Comparison of ENCODE assay signal across 10 cellular contexts in the genomic region with DNA sequence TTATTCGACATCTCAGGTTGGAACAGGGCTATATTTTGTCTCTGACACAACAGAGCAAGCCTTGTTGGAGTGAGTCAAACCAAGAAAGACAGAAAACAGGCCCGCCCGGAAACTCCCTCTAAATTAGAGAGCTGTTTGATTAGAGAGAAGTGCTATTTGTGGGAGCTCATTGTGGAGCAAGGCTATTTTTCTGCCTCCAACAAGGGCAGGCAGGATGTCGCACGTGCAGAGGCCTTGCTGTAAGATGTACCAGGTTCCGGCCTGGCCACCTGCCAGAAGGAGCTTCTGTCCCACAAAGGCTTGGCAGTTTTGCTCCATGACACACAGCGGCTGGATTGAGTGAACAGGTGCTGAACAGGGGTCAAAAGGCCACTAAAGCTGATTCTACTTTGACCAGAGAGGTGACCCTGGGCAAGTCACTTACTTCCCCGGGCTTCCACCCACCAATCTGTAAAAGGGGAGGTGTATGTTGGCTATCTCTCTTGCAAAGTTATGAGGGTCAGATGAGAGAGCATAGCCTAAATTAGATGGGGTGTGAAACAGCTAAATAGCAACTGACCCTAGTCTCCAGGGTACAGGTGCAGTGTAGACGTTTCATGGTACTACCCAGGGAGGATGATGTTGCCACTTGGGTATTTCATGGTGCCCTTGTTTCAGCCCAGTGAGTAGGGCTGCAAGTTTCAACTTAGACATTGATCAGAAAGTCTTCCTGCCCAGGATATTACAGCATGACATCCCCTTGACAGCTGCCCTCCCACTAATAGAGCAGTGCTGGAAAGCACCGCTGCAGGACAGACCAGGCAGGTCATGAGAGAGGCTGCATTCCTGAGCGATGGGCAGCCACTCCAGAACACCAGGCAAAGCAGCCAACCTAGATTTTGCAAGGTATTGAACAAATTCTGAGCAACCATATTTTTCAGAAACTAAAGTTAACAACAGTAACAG.
A peak's percentile ranks its signal among the peaks of the same experiment; 100 is the strongest.
DNase-seq lines count a peak whose midpoint lies in the region; ATAC-seq lines count a peak whose summit lies in the region.
"Had no signal": no experiment of that assay in that cellular context is flagged by ENCODE, and none has a peak within 500 bp of the region (broad histone marks: within the 10 kb centered on the region; RNA-seq: fewer than 3 reads in every experiment).

No MANE protein-coding gene starts in this region.

- ATAC-seq in GM18867 (IDR thresholded peaks at IDR 0.05; ENCODE audit: unreplicated experiment) = peak; percentile 70
- ATAC-seq in GM21619 (IDR thresholded peaks at IDR 0.05; ENCODE audit: unreplicated experiment) = peak; percentile 63
- ATAC-seq in HG03565 (IDR thresholded peaks at IDR 0.05; ENCODE audit: unreplicated experiment) = peak; percentile 73
- ATAC-seq in right cardiac atrium = peak; percentile 23 to 28

- WGBS in right cardiac atrium = 66% methylated on average over 11 of the region's 11 CpGs

- H3K9me3 Mint-ChIP-seq in activated T-helper 1 cell treated with anti-CD3 and anti-CD28 coated beads, Interleukin-12 subunit alpha, Interleukin-12 subunit beta, Interleukin-2, Interleukin-4 antibody, amounts not matched to agents 30 ng/mL and 10 ng/mL and 1 ng/mL, durations not matched to agents 14 hours and 24 hours and 36 hours = no peaks in the 10 kb centered on the region

- no peaks in the 10 kb centered on the region for H3K4me1 Mint-ChIP-seq in activated T-helper 1 cell treated with anti-CD3 and anti-CD28 coated beads, Interleukin-12 subunit alpha, Interleukin-12 subunit beta, Interleukin-2, Interleukin-4 antibody, amounts not matched to agents 30 ng/mL and 10 ng/mL and 1 ng/mL, durations not matched to agents 14 hours and 24 hours and 36 hours (ENCODE audit: low read depth)

- no peak overlapping the region for H3K27ac Mint-ChIP-seq in activated T-helper 1 cell treated with anti-CD3 and anti-CD28 coated beads, Interleukin-12 subunit alpha, Interleukin-12 subunit beta, Interleukin-2, Interleukin-4 antibody, amounts not matched to agents 30 ng/mL and 10 ng/mL and 1 ng/mL, durations not matched to agents 14 hours and 24 hours and 36 hours

- H3K4me3 ChIP-seq in right cardiac atrium (ENCODE audit: low read length) = no peak overlapping the region
- H3K4me3 ChIP-seq: spleen had no signal

- peak; percentile 39 to 76 (median 67) for DNase-seq in right cardiac atrium
- DNase-seq in SKM-1 treated with dmso at 0.1 percent for 144 hours (lab: John Stamatoyannopoulos, UW; ENCODE audit: unreplicated experiment) = no peak
- no peak for DNase-seq in hippocampal formation (lab: John Stamatoyannopoulos, UW)
- DNase-seq in activated CD4-positive, alpha-beta T cell treated with anti-CD3 and anti-CD28 coated beads, Interleukin-2, amount 50 U/mL, for 1 hour = no peak
- DNase-seq in activated T-helper 1 cell treated with anti-CD3 and anti-CD28 coated beads, Interleukin-12 subunit alpha, Interleukin-12 subunit beta, Interleukin-2, Interleukin-4 antibody, amounts not matched to agents 30 ng/mL and 10 ng/mL and 1 ng/mL, durations not matched to agents 14 hours and 24 hours and 36 hours (ENCODE audit: low spot score) = no peak
- DNase-seq: activated naive CD4-positive, alpha-beta T cell treated with Interleukin-2 at 50 U/mL for 16 hours; spleen had no signal

- peak overlapping the region; percentile 1 for H3K27ac ChIP-seq in right cardiac atrium (ENCODE audit: low read length)
- H3K27ac ChIP-seq: spleen had no signal

- H3K27me3 Mint-ChIP-seq in activated T-helper 1 cell treated with anti-CD3 and anti-CD28 coated beads, Interleukin-12 subunit alpha, Interleukin-12 subunit beta, Interleukin-2, Interleukin-4 antibody, amounts not matched to agents 30 ng/mL and 10 ng/mL and 1 ng/mL, durations not matched to agents 14 hours and 24 hours and 36 hours (ENCODE audit: insufficient read depth) = peaks cover 6% of the 10 kb centered on the region

- H3K9me3 ChIP-seq in right cardiac atrium (ENCODE audit: control insufficient read depth, low read length) = no peaks in the 10 kb centered on the region
- H3K9me3 ChIP-seq: spleen had no signal

- intact Hi-C loops in right cardiac atrium (cut with DNase I) = no loop called here
- intact Hi-C loops in activated T-helper 1 cell treated with anti-CD3 and anti-CD28 coated beads, Interleukin-12 subunit alpha, Interleukin-12 subunit beta, Interleukin-2, Interleukin-4 antibody, amounts not matched to agents 30 ng/mL and 10 ng/mL and 1 ng/mL, durations not matched to agents 14 hours and 24 hours and 36 hours (cut with micrococcal nuclease) = no loop called here

- H3K4me1 ChIP-seq in right cardiac atrium (ENCODE audit: control insufficient read depth, insufficient read depth, low read length) = peaks cover 36% of the 10 kb centered on the region

- H3K4me3 Mint-ChIP-seq in activated T-helper 1 cell treated with anti-CD3 and anti-CD28 coated beads, Interleukin-12 subunit alpha, Interleukin-12 subunit beta, Interleukin-2, Interleukin-4 antibody, amounts not matched to agents 30 ng/mL and 10 ng/mL and 1 ng/mL, durations not matched to agents 14 hours and 24 hours and 36 hours = no peak overlapping the region

- H3K27me3 ChIP-seq in right cardiac atrium (ENCODE audit: control insufficient read depth, insufficient read depth) = no peaks in the 10 kb centered on the region

- H3K36me3 Mint-ChIP-seq in activated T-helper 1 cell treated with anti-CD3 and anti-CD28 coated beads, Interleukin-12 subunit alpha, Interleukin-12 subunit beta, Interleukin-2, Interleukin-4 antibody, amounts not matched to agents 30 ng/mL and 10 ng/mL and 1 ng/mL, durations not matched to agents 14 hours and 24 hours and 36 hours (ENCODE audit: low read depth) = no peaks in the 10 kb centered on the region

Comparison
In these comparisons a context has a peak if more than half of its experiments do, and no peak if none do; other contexts are left out.
1. DNase-seq: peak in right cardiac atrium (3 of 3); none in SKM-1 treated with dmso at 0.1 percent for 144 hours (single experiment), hippocampal formation (0 of 2), activated CD4-positive, alpha-beta T cell treated with anti-CD3 and anti-CD28 coated beads, Interleukin-2, amount 50 U/mL, for 1 hour (single experiment) and activated T-helper 1 cell treated with anti-CD3 and anti-CD28 coated beads, Interleukin-12 subunit alpha, Interleukin-12 subunit beta, Interleukin-2, Interleukin-4 antibody, amounts not matched to agents 30 ng/mL and 10 ng/mL and 1 ng/mL, durations not matched to agents 14 hours and 24 hours and 36 hours (single experiment).
2. Peak in every context shown above with its lines, with median percentiles within 50 percentile points of each other: ATAC-seq.